In genomic region chr11:61613711-61614254, GRCh38 we compare ENCODE assay signal across 30 cellular contexts. TPM values are rescaled to one million over a fixed set of nuclear protein-coding genes. Genes with fewer than 3 reads are reported as not detected.
"Had no signal": no experiment of that assay in that cellular context is flagged by ENCODE, and none has a peak within 500 bp of the region (broad histone marks: within the 10 kb centered on the region; RNA-seq: fewer than 3 reads in every experiment).

No MANE protein-coding gene starts in this region.

- H3K36me3 ChIP-seq: esophagus muscularis mucosa, gastrocnemius medialis, heart left ventricle had no signal

- H3K9me3 ChIP-seq: body of pancreas, esophagus muscularis mucosa, gastrocnemius medialis, heart left ventricle had no signal

- H3K36me3 Mint-ChIP-seq: activated CD4-positive, alpha-beta memory T cell treated with anti-CD3 and anti-CD28 coated beads for 36 hours; activated naive CD8-positive, alpha-beta T cell had no signal

- H3K4me3 ChIP-seq: body of pancreas, coronary artery, dorsolateral prefrontal cortex, esophagus muscularis mucosa, gastrocnemius medialis, heart left ventricle had no signal

- H3K9me3 Mint-ChIP-seq: activated CD4-positive, alpha-beta memory T cell treated with anti-CD3 and anti-CD28 coated beads for 36 hours; activated CD4-positive, alpha-beta T cell treated with anti-CD3 and anti-CD28 coated beads, Interleukin-2, amount 10 ng/mL, durations not matched to agents 24 days and 14 days; activated T-cell treated with anti-CD3 and anti-CD28 coated beads, Interleukin-2, amount 50 U/mL, for 24 hours; activated T-cell treated with anti-CD3 and anti-CD28 coated beads, Interleukin-2, amount 50 U/mL, for 72 hours; dendritic cell treated with granulocyte-macrophage colony-stimulating factor and Interleukin-4, amounts not matched to agents 40 ng/mL and 50 ng/mL, for 4 days; effector memory CD8-positive, alpha-beta T cell had no signal

- H3K4me1 ChIP-seq: body of pancreas had no signal

- H3K27me3 ChIP-seq: body of pancreas, heart left ventricle had no signal

- H3K27ac Mint-ChIP-seq: activated CD4-positive, alpha-beta memory T cell treated with anti-CD3 and anti-CD28 coated beads for 36 hours; activated CD4-positive, alpha-beta T cell treated with anti-CD3 and anti-CD28 coated beads for 36 hours; activated CD4-positive, alpha-beta T cell treated with anti-CD3 and anti-CD28 coated beads, Interleukin-2, amount 10 ng/mL, durations not matched to agents 24 days and 14 days; activated naive CD8-positive, alpha-beta T cell; activated T-cell treated with anti-CD3 and anti-CD28 coated beads, Interleukin-2, amount 50 U/mL, for 24 hours; activated T-cell treated with anti-CD3 and anti-CD28 coated beads, Interleukin-2, amount 50 U/mL, for 72 hours; dendritic cell treated with granulocyte-macrophage colony-stimulating factor and Interleukin-4, amounts not matched to agents 40 ng/mL and 50 ng/mL, for 4 days; effector memory CD8-positive, alpha-beta T cell had no signal

- H3K4me3 Mint-ChIP-seq: activated CD4-positive, alpha-beta memory T cell treated with anti-CD3 and anti-CD28 coated beads for 36 hours; activated CD4-positive, alpha-beta T cell treated with anti-CD3 and anti-CD28 coated beads for 36 hours; activated CD4-positive, alpha-beta T cell treated with anti-CD3 and anti-CD28 coated beads, Interleukin-2, amount 10 ng/mL, durations not matched to agents 24 days and 14 days; activated naive CD8-positive, alpha-beta T cell; activated T-cell treated with anti-CD3 and anti-CD28 coated beads, Interleukin-2, amount 50 U/mL, for 24 hours; activated T-cell treated with anti-CD3 and anti-CD28 coated beads, Interleukin-2, amount 50 U/mL, for 72 hours; dendritic cell treated with granulocyte-macrophage colony-stimulating factor and Interleukin-4, amounts not matched to agents 40 ng/mL and 50 ng/mL, for 4 days; effector memory CD8-positive, alpha-beta T cell had no signal

- H3K27ac ChIP-seq: body of pancreas, coronary artery, dorsolateral prefrontal cortex, esophagus muscularis mucosa, foreskin keratinocyte, gastrocnemius medialis, heart left ventricle had no signal

- DNase-seq: activated CD4-positive, alpha-beta memory T cell treated with anti-CD3 and anti-CD28 coated beads for 36 hours; activated CD4-positive, alpha-beta T cell treated with anti-CD3 and anti-CD28 coated beads for 36 hours; activated CD4-positive, alpha-beta T cell treated with anti-CD3 and anti-CD28 coated beads, Interleukin-2, amount 10 ng/mL, durations not matched to agents 24 days and 14 days; activated CD4-positive, CD25-positive, alpha-beta regulatory T cell; activated CD4-positive, CD25-positive, alpha-beta regulatory T cell treated with anti-CD3 and anti-CD28 coated beads, Interleukin-2, amount 50 U/mL, for 72 hours; activated CD8-positive, alpha-beta memory T cell treated with anti-CD3 and anti-CD28 coated beads, Interleukin-2, amount 50 U/mL, for 48 hours; activated gamma-delta T cell; activated naive CD4-positive, alpha-beta T cell; activated naive CD4-positive, alpha-beta T cell treated with anti-CD3 and anti-CD28 coated beads, Interleukin-2, amount 50 U/mL, for 16 hours; activated T-cell treated with anti-CD3 and anti-CD28 coated beads for 4 hours; activated T-cell treated with anti-CD3 and anti-CD28 coated beads, Interleukin-2, amount 50 U/mL, for 24 hours; activated T-cell treated with anti-CD3 and anti-CD28 coated beads, Interleukin-2, amount 50 U/mL, for 72 hours; amniotic stem cell; anterior cingulate cortex; body of pancreas; caudate nucleus; effector CD4-positive, alpha-beta T cell; effector memory CD8-positive, alpha-beta T cell; erythroblast; foreskin keratinocyte; gastrocnemius medialis; glutamatergic neuron; heart left ventricle; T-helper 2 cell had no signal

- ATAC-seq: activated CD4-positive, alpha-beta T cell treated with anti-CD3 and anti-CD28 coated beads for 36 hours; activated T-cell treated with anti-CD3 and anti-CD28 coated beads, Interleukin-2, amount 50 U/mL, for 72 hours; body of pancreas; effector memory CD8-positive, alpha-beta T cell; foreskin keratinocyte; gastrocnemius medialis; heart left ventricle had no signal

- H3K4me1 Mint-ChIP-seq: activated CD4-positive, alpha-beta T cell treated with anti-CD3 and anti-CD28 coated beads, Interleukin-2, amount 10 ng/mL, durations not matched to agents 24 days and 14 days had no signal

RNA-seq across cellular contexts. Expression of gene SYT7, which starts 32.9 kb away (rescaled TPM):
- total RNA-seq: activated CD4-positive, alpha-beta memory T cell treated with anti-CD3 and anti-CD28 coated beads for 36 hours; activated T-cell treated with anti-CD3 and anti-CD28 coated beads, Interleukin-2, amount 50 U/mL, for 72 hours; T-helper 1 cell treated with Interleukin-12 subunit alpha and Interleukin-12 subunit beta and Interleukin-4 antibody, amounts not matched to agents 30 ng/mL and 1 ng/mL, for 36 hours had no signal
